ENCODE assay signal across 1 cellular context in the genomic region with DNA sequence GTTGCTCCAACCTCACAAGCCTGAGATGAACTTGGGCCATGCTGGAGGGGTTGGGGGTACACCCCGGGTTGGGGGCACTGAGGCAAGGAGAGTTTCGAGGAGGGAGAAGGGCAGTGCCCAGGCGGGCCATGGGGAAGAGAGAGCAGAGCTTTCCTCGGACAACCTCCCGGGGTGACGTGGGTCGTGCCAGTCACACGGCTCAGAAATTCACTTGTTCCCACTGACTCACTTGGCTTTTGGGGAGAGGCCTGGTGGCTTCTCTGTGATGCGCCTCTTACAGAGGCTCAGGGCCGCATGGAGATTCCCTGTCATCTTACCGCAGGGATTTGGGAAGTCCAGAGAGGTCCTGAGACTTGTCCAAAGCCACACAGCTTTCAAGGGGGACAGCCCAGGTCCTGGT.
TF ChIP-seq lines count a peak whose summit lies in the region.

No MANE protein-coding gene starts in this region.

TF ChIP-seq in IMR-90, 13 proteins besides CTCF, POLR2A, EP300 and RAD21:
- no peak for TF ChIP-seq MXI1 (IDR thresholded peaks at IDR 0.05; ENCODE audit: borderline replicate concordance, low read depth, low read length)
